ENCODE assay signal across 8 cellular contexts in the genomic region with DNA sequence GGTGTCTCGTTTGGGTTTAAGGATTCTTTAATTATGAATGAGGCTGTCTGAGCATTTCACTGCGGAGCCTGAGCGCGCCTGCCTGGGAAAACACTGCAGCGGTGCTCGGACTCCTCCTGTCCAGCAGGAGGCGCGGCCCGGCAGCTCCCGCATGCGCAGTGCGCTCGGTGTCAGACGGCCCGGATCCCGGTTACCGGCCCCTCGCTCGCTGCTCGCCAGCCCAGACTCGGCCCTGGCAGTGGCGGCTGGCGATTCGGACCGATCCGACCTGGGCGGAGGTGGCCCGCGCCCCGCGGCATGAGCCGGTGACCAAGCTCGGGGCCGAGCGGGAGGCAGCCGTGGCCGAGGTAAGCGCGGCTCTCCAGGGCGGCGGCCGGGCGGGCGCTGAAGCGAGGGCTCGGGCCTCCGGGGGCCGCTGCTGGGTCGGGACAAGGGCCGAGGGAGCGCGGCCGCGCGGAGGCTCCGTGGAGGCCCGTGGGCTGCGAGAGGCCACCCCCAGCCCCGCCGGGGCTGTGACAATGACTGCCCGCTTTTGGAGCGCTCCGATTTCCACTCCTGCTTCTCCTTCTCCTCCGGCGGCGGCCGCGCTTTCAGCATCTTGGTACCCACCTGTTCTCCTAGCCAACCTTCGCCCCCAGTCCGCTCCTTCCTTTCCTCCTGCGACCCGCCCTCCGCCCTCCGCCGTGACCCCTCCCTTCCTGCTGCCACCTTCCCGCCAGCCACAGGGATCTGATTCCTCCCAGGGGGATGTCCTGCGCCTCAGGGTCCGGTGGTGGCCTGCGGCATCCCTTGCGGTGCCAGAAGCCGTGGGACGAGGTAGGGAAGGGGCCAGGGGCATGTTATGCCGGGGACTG. TPM values are rescaled to one million over a fixed set of nuclear protein-coding genes. Genes with fewer than 3 reads are reported as not detected.
DNase-seq lines count a peak whose midpoint lies in the region; ATAC-seq and TF ChIP-seq lines count a peak whose summit lies in the region.

A gene (plus strand): TSS at position 173 of the 854 bp plus-strand sequence. CDS start 12,035 bp downstream, outside the sequence.

- TF ChIP-seq CTCF in esophagus squamous epithelium (IDR thresholded peaks at IDR 0.05) = peak; percentile 83 to 97 (median 88)

- H3K27ac ChIP-seq in esophagus squamous epithelium = peak within 1 kb of the TSS; percentile 55 to 82 (median 79)

- H3K27me3 Mint-ChIP-seq in naive B cell = no peaks in the 10 kb centered on the region

- H3K9me3 ChIP-seq in esophagus squamous epithelium = no peaks in the 10 kb centered on the region

- H3K27ac Mint-ChIP-seq in naive B cell = peak within 1 kb of the TSS; percentile 66 to 89 (median 74)
- peak within 1 kb of the TSS; percentile 61 for H3K27ac Mint-ChIP-seq in stimulated activated effector memory CD8-positive, alpha-beta T cell treated with anti-CD3 and anti-CD28 coated beads, Interleukin-12 subunit alpha, Interleukin-12 subunit beta, amount 100 ng/mL, for 72 hours

- H3K27me3 ChIP-seq in esophagus squamous epithelium = no peaks in the 10 kb centered on the region

- in situ Hi-C loops in KBM-7 (cut with MboI; ENCODE audit: low pct_unique_long_range_greater_than_20kb, low sequenced_read_pairs) = no loop called here

- no peaks in the 10 kb centered on the region for H3K9me3 Mint-ChIP-seq in naive B cell
- no peaks in the 10 kb centered on the region for H3K9me3 Mint-ChIP-seq in stimulated activated effector memory CD8-positive, alpha-beta T cell treated with anti-CD3 and anti-CD28 coated beads, Interleukin-12 subunit alpha, Interleukin-12 subunit beta, amount 100 ng/mL, for 72 hours

- TF ChIP-seq POLR2A in esophagus squamous epithelium (IDR thresholded peaks at IDR 0.05) = peak in 1 of 4 donors; percentile 65

- DNase-seq in DMS79 treated with DMSO at 0.1 percent for 48 hours (lab: John Stamatoyannopoulos, UW) = peak; percentile 63
- DNase-seq in KBM-7 = peak; percentile 79
- DNase-seq in activated T-cell treated with anti-CD3 and anti-CD28 coated beads, Interleukin-2, amount 50 U/mL, for 48 hours = peak; percentile 84 to 91
- DNase-seq in esophagus squamous epithelium (lab: John Stamatoyannopoulos, UW) = peak; percentile 41
- DNase-seq in naive B cell = peak; percentile 84
- peak; percentile 80 to 92 for DNase-seq in stimulated activated effector memory CD8-positive, alpha-beta T cell treated with anti-CD3 and anti-CD28 coated beads, Interleukin-12 subunit alpha, Interleukin-12 subunit beta, amount 100 ng/mL, for 72 hours (ENCODE audit: low spot score in 2 of 2)

- H3K4me3 ChIP-seq in esophagus squamous epithelium = peak within 1 kb of the TSS; percentile 70 to 99 (median 86)

- 0 to 1% methylated on average over 16 to 20 of the region's 83 CpGs for WGBS in esophagus squamous epithelium, 2 donors

- peaks cover 0 to 9% (median 0%) of the 10 kb centered on the region in 3 donors for H3K36me3 ChIP-seq in esophagus squamous epithelium

- ATAC-seq in GM21717 (IDR thresholded peaks at IDR 0.05; ENCODE audit: unreplicated experiment) (peak; percentile 90), naive B cell (ENCODE audit: low read depth in 2 of 2) (peak; percentile 93 to 94)
- peak; percentile 95 for ATAC-seq in stimulated activated effector memory CD8-positive, alpha-beta T cell treated with anti-CD3 and anti-CD28 coated beads, Interleukin-12 subunit alpha, Interleukin-12 subunit beta, amount 100 ng/mL, for 72 hours

- H3K4me1 Mint-ChIP-seq in naive B cell = peaks cover 14 to 41% (median 31%) of the 10 kb centered on the region in 3 donors
- H3K4me1 Mint-ChIP-seq in stimulated activated effector memory CD8-positive, alpha-beta T cell treated with anti-CD3 and anti-CD28 coated beads, Interleukin-12 subunit alpha, Interleukin-12 subunit beta, amount 100 ng/mL, for 72 hours = peaks cover 20% of the 10 kb centered on the region

- H3K4me1 ChIP-seq in esophagus squamous epithelium = peaks cover 10 to 39% (median 19%) of the 10 kb centered on the region in 3 donors

- peak within 1 kb of the TSS; percentile 80 to 96 (median 90) for H3K4me3 Mint-ChIP-seq in naive B cell
- H3K4me3 Mint-ChIP-seq in stimulated activated effector memory CD8-positive, alpha-beta T cell treated with anti-CD3 and anti-CD28 coated beads, Interleukin-12 subunit alpha, Interleukin-12 subunit beta, amount 100 ng/mL, for 72 hours = peak within 1 kb of the TSS; percentile 73

- no peaks in the 10 kb centered on the region for H3K36me3 Mint-ChIP-seq in naive B cell
- no peaks in the 10 kb centered on the region for H3K36me3 Mint-ChIP-seq in stimulated activated effector memory CD8-positive, alpha-beta T cell treated with anti-CD3 and anti-CD28 coated beads, Interleukin-12 subunit alpha, Interleukin-12 subunit beta, amount 100 ng/mL, for 72 hours

- intact Hi-C loops in esophagus squamous epithelium (cut with DNase I) = loop anchor here (10.0 kb wide), 1 partner anchor 439 kb away; no protein-coding TSS in a partner anchor

TF ChIP-seq in PFSK-1, 5 proteins besides CTCF, POLR2A, EP300 and RAD21:
- peak; percentile 65 for TF ChIP-seq POLR2AphosphoS5 (IDR thresholded peaks at IDR 0.05; ENCODE audit: low read depth, low read length)
- TF ChIP-seq, protein P1, sequence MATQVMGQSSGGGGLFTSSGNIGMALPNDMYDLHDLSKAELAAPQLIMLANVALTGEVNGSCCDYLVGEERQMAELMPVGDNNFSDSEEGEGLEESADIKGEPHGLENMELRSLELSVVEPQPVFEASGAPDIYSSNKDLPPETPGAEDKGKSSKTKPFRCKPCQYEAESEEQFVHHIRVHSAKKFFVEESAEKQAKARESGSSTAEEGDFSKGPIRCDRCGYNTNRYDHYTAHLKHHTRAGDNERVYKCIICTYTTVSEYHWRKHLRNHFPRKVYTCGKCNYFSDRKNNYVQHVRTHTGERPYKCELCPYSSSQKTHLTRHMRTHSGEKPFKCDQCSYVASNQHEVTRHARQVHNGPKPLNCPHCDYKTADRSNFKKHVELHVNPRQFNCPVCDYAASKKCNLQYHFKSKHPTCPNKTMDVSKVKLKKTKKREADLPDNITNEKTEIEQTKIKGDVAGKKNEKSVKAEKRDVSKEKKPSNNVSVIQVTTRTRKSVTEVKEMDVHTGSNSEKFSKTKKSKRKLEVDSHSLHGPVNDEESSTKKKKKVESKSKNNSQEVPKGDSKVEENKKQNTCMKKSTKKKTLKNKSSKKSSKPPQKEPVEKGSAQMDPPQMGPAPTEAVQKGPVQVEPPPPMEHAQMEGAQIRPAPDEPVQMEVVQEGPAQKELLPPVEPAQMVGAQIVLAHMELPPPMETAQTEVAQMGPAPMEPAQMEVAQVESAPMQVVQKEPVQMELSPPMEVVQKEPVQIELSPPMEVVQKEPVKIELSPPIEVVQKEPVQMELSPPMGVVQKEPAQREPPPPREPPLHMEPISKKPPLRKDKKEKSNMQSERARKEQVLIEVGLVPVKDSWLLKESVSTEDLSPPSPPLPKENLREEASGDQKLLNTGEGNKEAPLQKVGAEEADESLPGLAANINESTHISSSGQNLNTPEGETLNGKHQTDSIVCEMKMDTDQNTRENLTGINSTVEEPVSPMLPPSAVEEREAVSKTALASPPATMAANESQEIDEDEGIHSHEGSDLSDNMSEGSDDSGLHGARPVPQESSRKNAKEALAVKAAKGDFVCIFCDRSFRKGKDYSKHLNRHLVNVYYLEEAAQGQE (IDR thresholded peaks at IDR 0.05; ENCODE audit: insufficient read depth in 1 of 2, low read depth in 2 of 2, low read length in 2 of 2) = no peak

RNA-seq across cellular contexts. Expression of the gene that starts here (rescaled TPM):
- 38.0 TPM for polyA plus RNA-seq in PFSK-1 (2012; ENCODE audit: insufficient read length, low read depth)
- total RNA-seq in esophagus squamous epithelium = 10 to 100 TPM; 19.0 to 53.2 (median 44.5) TPM
- 10 to 100 TPM; 26.5 to 34.1 (median 29.7) TPM for polyA plus RNA-seq in naive B cell (ENCODE audit: low read depth in 6 of 6)

Comparison
In these comparisons a context has a peak if more than half of its experiments do, and no peak if none do; other contexts are left out.
1. Peak in every context shown above with its lines: DNase-seq, ATAC-seq, H3K4me3 ChIP-seq and H3K27ac ChIP-seq.